In genomic region chr17:75508122-75508719, GRCh38 we compare ENCODE assay signal across 18 cellular contexts. TPM values are rescaled to one million over a fixed set of nuclear protein-coding genes. Genes with fewer than 3 reads are reported as not detected.
DNase-seq lines count a peak whose midpoint lies in the region; ATAC-seq and TF ChIP-seq lines count a peak whose summit lies in the region.
"Had no signal": no experiment of that assay in that cellular context is flagged by ENCODE, and none has a peak within 500 bp of the region (broad histone marks: within the 10 kb centered on the region; RNA-seq: fewer than 3 reads in every experiment).

No MANE protein-coding gene starts in this region.

- no peaks in the 10 kb centered on the region for H3K36me3 Mint-ChIP-seq in natural killer cell

- no TSS peak for BruUV-seq in IMR-90 (replicated peaks; lab: Mats Ljungman, UMichigan)

- CTCF ChIA-PET in IMR-90 (lab: Yijun Ruan, JAX) = no interaction called here

- no peaks in the 10 kb centered on the region for H3K9me3 Mint-ChIP-seq in natural killer cell
- H3K9me3 Mint-ChIP-seq: activated naive CD4-positive, alpha-beta T cell treated with anti-CD3 and anti-CD28 coated beads for 36 hours had no signal

- dilution Hi-C loops in IMR-90 (cut with HindIII; ENCODE audit: low sequenced_read_pairs, unreplicated experiment) = no loop called here

- POLR2A ChIA-PET in IMR-90 (lab: Charles Lee; ENCODE audit: unreplicated experiment) = no interaction called here

- 20% methylated on average over 1 of the region's 15 CpGs; no CpG with 5 or more reads in 1 of the 2 experiments for WGBS in IMR-90 (ENCODE audit: extremely low coverage in 2 of 2, insufficient read length in 1 of 2), 2 experiments
- WGBS in suprapubic skin = 77% methylated on average over 14 of the region's 15 CpGs

- no peak overlapping the region for H2BK120ac ChIP-seq in IMR-90 (ENCODE audit: low read depth, low read length)

- DNase-seq in IMR-90 = no peak
- peak; percentile 46 for DNase-seq in lower lobe of right lung
- no peak for DNase-seq in suprapubic skin (ENCODE audit: low spot score in 2 of 2)
- no peak for DNase-seq in occipital lobe (lab: John Stamatoyannopoulos, UW)
- DNase-seq in natural killer cell = no peak
- DNase-seq in NCI-H82 treated with DMSO at 0.1 percent for 48 hours (lab: John Stamatoyannopoulos, UW; ENCODE audit: unreplicated experiment) = no peak
- DNase-seq: activated CD8-positive, alpha-beta memory T cell treated with anti-CD3 and anti-CD28 coated beads, Interleukin-2, amount 50 U/mL, for 4 hours; activated naive CD4-positive, alpha-beta T cell treated with anti-CD3 and anti-CD28 coated beads for 36 hours; BE2C; DMS153; GM23248; islet precursor cell; MV-4-11; NCI-H69; stimulated activated CD4-positive, alpha-beta T cell treated with anti-CD3 and anti-CD28 coated beads, Interleukin-1b, Interleukin-23, amount 100 ng/mL, for 48 hours had no signal

- TF ChIP-seq EP300 in suprapubic skin (IDR thresholded peaks at IDR 0.05) = no peak

- peaks cover 0 to 9% of the 10 kb centered on the region in 2 donors for H3K4me1 Mint-ChIP-seq in natural killer cell

- no peak overlapping the region for H2BK20ac ChIP-seq in IMR-90 (ENCODE audit: low read depth, low read length)

- H3K27ac ChIP-seq in IMR-90 (ENCODE audit: insufficient read depth, low read length) (no peak overlapping the region), cingulate gyrus (ENCODE audit: low read depth, low read length) (peak overlapping the region; percentile 98), lower lobe of right lung (peak overlapping the region; percentile 76), suprapubic skin (peak overlapping the region; percentile 58)
- H3K27ac ChIP-seq: GM23248 had no signal

- no peak overlapping the region for H3K4me3 ChIP-seq in IMR-90 (ENCODE audit: insufficient read depth, low read depth, low read length)
- peak overlapping the region; percentile 68 for H3K4me3 ChIP-seq in lower lobe of right lung
- H3K4me3 ChIP-seq in suprapubic skin = no peak overlapping the region
- H3K4me3 ChIP-seq: GM23248 had no signal

- no peak for TF ChIP-seq POLR2A in IMR-90 (IDR thresholded peaks at IDR 0.05; ENCODE audit: low read depth, low read length)
- TF ChIP-seq POLR2A in suprapubic skin (IDR thresholded peaks at IDR 0.05) = no peak

- no peak overlapping the region for H4K8ac ChIP-seq in IMR-90 (ENCODE audit: low read depth in 2 of 2, low read length in 2 of 2)

- no peak overlapping the region for H3K18ac ChIP-seq in IMR-90 (ENCODE audit: low read depth, low read length)

- no peak for TF ChIP-seq CTCF in IMR-90 (conservative IDR thresholded peaks at IDR 0.05; ENCODE audit: low read depth, low read length)
- no peak for TF ChIP-seq CTCF in lower lobe of right lung (IDR thresholded peaks at IDR 0.05)
- no peak for TF ChIP-seq CTCF in suprapubic skin (IDR thresholded peaks at IDR 0.05)
- TF ChIP-seq CTCF in natural killer cell (IDR thresholded peaks at IDR 0.05) = no peak

- no peak overlapping the region for H2AK9ac ChIP-seq in IMR-90 (replicated peaks; ENCODE audit: low read depth, low read length, poor library complexity)

- no peak overlapping the region for H3K4ac ChIP-seq in IMR-90 (ENCODE audit: low read depth, low read length)

- H2BK5ac ChIP-seq in IMR-90 (ENCODE audit: low read depth, low read length, poor library complexity, severe bottlenecking) = no peak overlapping the region

- intact Hi-C loops in IMR-90 (cut with micrococcal nuclease) = no loop called here
- intact Hi-C loops in lower lobe of right lung (cut with DNase I) = no loop called here
- intact Hi-C loops in natural killer cell (cut with micrococcal nuclease) = no loop called here

- no peak overlapping the region for H3K27ac Mint-ChIP-seq in natural killer cell
- H3K27ac Mint-ChIP-seq: activated naive CD4-positive, alpha-beta T cell treated with anti-CD3 and anti-CD28 coated beads for 36 hours had no signal

- H3K4me1 ChIP-seq in IMR-90 (ENCODE audit: control insufficient read depth, insufficient read depth, low read length) = peaks cover 11% of the 10 kb centered on the region
- peaks cover 53% of the 10 kb centered on the region for H3K4me1 ChIP-seq in lower lobe of right lung
- peaks cover 28% of the 10 kb centered on the region for H3K4me1 ChIP-seq in suprapubic skin
- H3K4me1 ChIP-seq: BE2C had no signal

- no peak overlapping the region for H2AK5ac ChIP-seq in IMR-90 (ENCODE audit: low read depth, low read length)

- H3K23ac ChIP-seq in IMR-90 (ENCODE audit: low read depth, low read length) = no peak overlapping the region

- H3K27me3 Mint-ChIP-seq in natural killer cell (ENCODE audit: low read depth in 2 of 2) = no peaks in the 10 kb centered on the region

- TF ChIP-seq RAD21 in IMR-90 (IDR thresholded peaks at IDR 0.05; ENCODE audit: low read length) = no peak

- H3K36me3 ChIP-seq in IMR-90 (ENCODE audit: control insufficient read depth, insufficient read depth, low read length) (peaks cover 33% of the 10 kb centered on the region), lower lobe of right lung (peaks cover 56% of the 10 kb centered on the region), suprapubic skin (peaks cover 52% of the 10 kb centered on the region)

- no peak overlapping the region for H4K91ac ChIP-seq in IMR-90 (ENCODE audit: insufficient read depth, low read depth, low read length)

- H3K79me1 ChIP-seq in IMR-90 (ENCODE audit: low read depth in 1 of 2, low read length in 2 of 2) = peaks cover 17 to 48% of the 10 kb centered on the region in 2 experiments

- no peak overlapping the region for H3K4me3 Mint-ChIP-seq in natural killer cell
- H3K4me3 Mint-ChIP-seq: activated naive CD4-positive, alpha-beta T cell treated with anti-CD3 and anti-CD28 coated beads for 36 hours had no signal

- no peak overlapping the region for H4K5ac ChIP-seq in IMR-90 (ENCODE audit: low read depth, low read length)

- no peak overlapping the region for H3K4me2 ChIP-seq in IMR-90 (ENCODE audit: low read depth, low read length)

- peaks cover 28% of the 10 kb centered on the region for H4K20me1 ChIP-seq in IMR-90 (ENCODE audit: insufficient read depth, low read length)

- in situ Hi-C loops in IMR-90 (cut with MboI; ENCODE audit: low sequenced_read_pairs) = no loop called here

- H3K9me1 ChIP-seq in IMR-90 (ENCODE audit: insufficient read depth, low read length) = peaks cover 5% of the 10 kb centered on the region; the same call in 1 of the 2 replicates

- ATAC-seq in IMR-90 (ENCODE audit: low read depth) (peak; percentile 50), lower lobe of right lung (no peak), natural killer cell (no peak), GM21576 (IDR thresholded peaks at IDR 0.05; ENCODE audit: unreplicated experiment) (no peak)
- ATAC-seq: activated CD4-positive, CD25-positive, alpha-beta regulatory T cell treated with anti-CD3 and anti-CD28 coated beads, Interleukin-2, amount 50 U/mL, for 24 hours had no signal

- no peak overlapping the region for H3K14ac ChIP-seq in IMR-90 (replicated peaks; ENCODE audit: low read depth, low read length)

- H3K27me3 ChIP-seq in IMR-90 (ENCODE audit: control insufficient read depth, insufficient read depth, low read length) = no peaks in the 10 kb centered on the region
- no peaks in the 10 kb centered on the region for H3K27me3 ChIP-seq in lower lobe of right lung (ENCODE audit: low read depth)
- H3K27me3 ChIP-seq in suprapubic skin = no peaks in the 10 kb centered on the region
- H3K27me3 ChIP-seq: BE2C had no signal

- no peaks in the 10 kb centered on the region for H3K9me3 ChIP-seq in IMR-90 (ENCODE audit: control insufficient read depth, insufficient read depth, low read length)
- no peaks in the 10 kb centered on the region for H3K9me3 ChIP-seq in lower lobe of right lung
- H3K9me3 ChIP-seq in suprapubic skin = no peaks in the 10 kb centered on the region
- H3K9me3 ChIP-seq: BE2C had no signal

- H3K56ac ChIP-seq in IMR-90 (ENCODE audit: extremely low read depth, insufficient read depth, low read length) = no peak overlapping the region

- H2BK15ac ChIP-seq in IMR-90 (ENCODE audit: low read depth, low read length) = no peak overlapping the region

- no peak overlapping the region for H3K9ac ChIP-seq in IMR-90 (ENCODE audit: low read depth, low read length)
- H3K9ac ChIP-seq: GM23248 had no signal

- no peak overlapping the region for H2AFZ ChIP-seq in IMR-90 (replicated peaks; ENCODE audit: low read length, poor library complexity)
- H2AFZ ChIP-seq: GM23248 had no signal

RNA-seq across cellular contexts. Expression of gene CASKIN2, which starts 7.1 kb away (rescaled TPM):
- 2.2 and 2.9 TPM in 2 replicates for total RNA-seq in IMR-90 (2012; rRNA removed)
- 6.9 and 7.5 TPM in 2 replicates for polyA plus RNA-seq in IMR-90 (2012; rRNA removed)
- 4.7 and 6.3 TPM in 2 replicates for polyA plus RNA-seq in IMR-90 (2012; cell fraction: cytosol; rRNA removed)
- 17.2 and 50.6 TPM in 2 replicates for polyA plus RNA-seq in IMR-90 (2012; cell fraction: nucleus; rRNA removed; ENCODE audit: low replicate concordance)
- total RNA-seq in lower lobe of right lung = 68.8 TPM
- total RNA-seq in suprapubic skin = 10 to 100 TPM; 18.7 to 25.1 (median 22.1) TPM
- 4.8 TPM for total RNA-seq in occipital lobe
- 1 to 10 TPM in 2 of 3 donors, under 1 TPM in 1; 0.49 to 1.8 (median 1.7) TPM for total RNA-seq in natural killer cell

RNA-seq across cellular contexts. Expression of gene TSEN54, which starts 8.1 kb away (rescaled TPM):
- total RNA-seq in IMR-90 (2012; rRNA removed) (6.4 and 7.2 TPM in 2 replicates), lower lobe of right lung (20.4 TPM), suprapubic skin (10 to 100 TPM; 53.9 to 73.5 (median 62.9) TPM), occipital lobe (8.1 TPM), natural killer cell (100 to 1,000 TPM; 180 to 224 (median 186) TPM)
- polyA plus RNA-seq in IMR-90 (2012; rRNA removed) = 14.9 and 16.2 TPM in 2 replicates
- 9.8 and 14.7 TPM in 2 replicates for polyA plus RNA-seq in IMR-90 (2012; cell fraction: cytosol; rRNA removed)
- 37.4 and 62.8 TPM in 2 replicates for polyA plus RNA-seq in IMR-90 (2012; cell fraction: nucleus; rRNA removed; ENCODE audit: low replicate concordance)

RNA-seq across cellular contexts. Expression of gene LLGL2, which starts 17.3 kb away (rescaled TPM):
- 0.54 and 0.56 TPM in 2 replicates for total RNA-seq in IMR-90 (2012; rRNA removed)
- 0.53 and 0.72 TPM in 2 replicates for polyA plus RNA-seq in IMR-90 (2012; rRNA removed)
- 1.2 and 1.6 TPM in 2 replicates for polyA plus RNA-seq in IMR-90 (2012; cell fraction: cytosol; rRNA removed)
- 2.0 and 4.5 TPM in 2 replicates for polyA plus RNA-seq in IMR-90 (2012; cell fraction: nucleus; rRNA removed; ENCODE audit: low replicate concordance)
- 111 TPM for total RNA-seq in lower lobe of right lung
- 100 to 1,000 TPM in 1 of 4 donors, 10 to 100 TPM in 3; 75.3 to 114 (median 78.4) TPM for total RNA-seq in suprapubic skin
- 2.7 TPM for total RNA-seq in occipital lobe
- 100 to 1,000 TPM; 229 to 302 (median 244) TPM for total RNA-seq in natural killer cell
- total RNA-seq: GM23248 had no signal
- polyA plus RNA-seq: GM23248 had no signal

RNA-seq across cellular contexts. Expression of gene TMEM94, which starts 51.8 kb away (rescaled TPM):
- total RNA-seq in IMR-90 (2012; rRNA removed) = 8.4 and 11.4 TPM in 2 replicates
- polyA plus RNA-seq in IMR-90 (2012; rRNA removed) = 59.2 and 64.7 TPM in 2 replicates
- 30.4 and 39.0 TPM in 2 replicates for polyA plus RNA-seq in IMR-90 (2012; cell fraction: cytosol; rRNA removed)
- 231 and 523 TPM in 2 replicates for polyA plus RNA-seq in IMR-90 (2012; cell fraction: nucleus; rRNA removed; ENCODE audit: low replicate concordance)
- 89.5 TPM for total RNA-seq in lower lobe of right lung
- 100 to 1,000 TPM in 1 of 4 donors, 10 to 100 TPM in 3; 50.0 to 147 (median 81.7) TPM for total RNA-seq in suprapubic skin
- 25.4 TPM for total RNA-seq in occipital lobe
- 100 to 1,000 TPM in 2 of 3 donors, 10 to 100 TPM in 1; 84.4 to 142 (median 104) TPM for total RNA-seq in natural killer cell

Comparison
In these comparisons a context has a peak if more than half of its experiments do, and no peak if none do; other contexts are left out.
1. RNA of gene LLGL2, which starts 17.3 kb away (total RNA-seq): 229 to 302 TPM in natural killer cell, 111 TPM in lower lobe of right lung (single experiment) and 75.3 to 114 TPM in suprapubic skin; 2.7 TPM in occipital lobe (single experiment) and 0.54 to 0.56 TPM in IMR-90; every median in the first group is over 10 times any median in the second.